In the genomic region with DNA sequence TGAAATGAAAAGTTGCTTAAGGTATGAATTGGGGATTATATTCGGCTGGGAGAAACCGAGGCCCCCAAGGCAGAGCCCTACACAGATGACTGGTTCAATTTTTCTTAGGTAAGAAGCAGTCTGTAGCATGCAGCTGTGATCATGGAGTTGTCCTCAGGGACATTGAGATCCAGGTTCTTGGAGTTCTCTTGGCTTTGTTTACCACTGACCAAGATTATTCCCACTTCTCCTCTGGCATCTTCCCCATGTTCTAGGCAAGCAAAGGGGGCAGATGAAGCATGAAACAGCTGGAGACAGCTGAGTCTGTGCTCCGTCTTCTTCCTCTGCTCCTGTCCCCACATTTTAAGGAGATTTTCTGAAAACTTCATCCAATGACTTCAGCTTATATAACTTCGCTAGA, we compare ENCODE assay signal across 18 cellular contexts.
DNase-seq lines count a peak whose midpoint lies in the region; ATAC-seq and TF ChIP-seq lines count a peak whose summit lies in the region.
"Had no signal": no experiment of that assay in that cellular context is flagged by ENCODE, and none has a peak within 500 bp of the region (broad histone marks: within the 10 kb centered on the region; RNA-seq: fewer than 3 reads in every experiment).

No MANE protein-coding gene starts in this region.

- H3K27ac Mint-ChIP-seq in osteocyte (ENCODE audit: unreplicated experiment) = no peak overlapping the region
- H3K27ac Mint-ChIP-seq: CD4-positive, alpha-beta memory T cell had no signal

- H3K27me3 ChIP-seq in foreskin keratinocyte (no peaks in the 10 kb centered on the region), hepatocyte (no peaks in the 10 kb centered on the region)

- H3K4me1 ChIP-seq in foreskin keratinocyte (no peaks in the 10 kb centered on the region), hepatocyte (ENCODE audit: insufficient read depth) (peaks cover 14% of the 10 kb centered on the region)
- H3K4me1 ChIP-seq: SJSA1 had no signal

- no peaks in the 10 kb centered on the region for H3K27me3 Mint-ChIP-seq in osteocyte (ENCODE audit: unreplicated experiment)
- H3K27me3 Mint-ChIP-seq: CD4-positive, alpha-beta memory T cell had no signal

- no peak for TF ChIP-seq CTCF in foreskin keratinocyte (conservative IDR thresholded peaks at IDR 0.05)
- TF ChIP-seq CTCF in hepatocyte (IDR thresholded peaks at IDR 0.05; ENCODE audit: poor library complexity) = no peak
- no peak for TF ChIP-seq CTCF in osteocyte (IDR thresholded peaks at IDR 0.05)

- no peak overlapping the region for H3K4me2 ChIP-seq in hepatocyte

- no peaks in the 10 kb centered on the region for H3K9me2 ChIP-seq in hepatocyte (replicated peaks; ENCODE audit: insufficient read depth)

- peaks cover 4% of the 10 kb centered on the region for H3K9me3 Mint-ChIP-seq in osteocyte (ENCODE audit: unreplicated experiment)
- H3K9me3 Mint-ChIP-seq: CD4-positive, alpha-beta memory T cell had no signal

- H3K27ac ChIP-seq in foreskin keratinocyte = peak overlapping the region; percentile 45
- H3K27ac ChIP-seq in hepatocyte = peak overlapping the region; percentile 11
- H3K27ac ChIP-seq: SJSA1 had no signal

- H3K4me3 ChIP-seq in hepatocyte = no peak overlapping the region
- H3K4me3 ChIP-seq: SJSA1 had no signal

- H3K36me3 Mint-ChIP-seq in osteocyte (ENCODE audit: unreplicated experiment) = no peaks in the 10 kb centered on the region
- H3K36me3 Mint-ChIP-seq: CD4-positive, alpha-beta memory T cell had no signal

- no peaks in the 10 kb centered on the region for H3K36me3 ChIP-seq in hepatocyte (replicated peaks; ENCODE audit: insufficient read depth, low read depth)
- H3K36me3 ChIP-seq: SJSA1 had no signal

- H3K9me3 ChIP-seq in hepatocyte (ENCODE audit: low read depth) = no peaks in the 10 kb centered on the region
- H3K9me3 ChIP-seq: SJSA1 had no signal

- no peaks in the 10 kb centered on the region for H4K20me1 ChIP-seq in hepatocyte (ENCODE audit: insufficient read depth, poor library complexity, severe bottlenecking)

- intact Hi-C loops in Right ventricle myocardium superior (cut with DNase I) (no loop called here), cardiac septum (cut with DNase I) (no loop called here)

- H3K4me3 Mint-ChIP-seq in osteocyte (ENCODE audit: unreplicated experiment) = no peak overlapping the region
- H3K4me3 Mint-ChIP-seq: CD4-positive, alpha-beta memory T cell had no signal

- ATAC-seq in Right ventricle myocardium superior (ENCODE audit: poor library complexity) (peak; percentile 78), foreskin keratinocyte (no peak), GM18520 (IDR thresholded peaks at IDR 0.05; ENCODE audit: unreplicated experiment) (no peak)
- ATAC-seq: HepG2, PC-3 had no signal

- no peak for DNase-seq in Right ventricle myocardium superior
- DNase-seq in cardiac septum (ENCODE audit: low spot score) = no peak
- DNase-seq in foreskin keratinocyte = no peak
- no peak for DNase-seq in hepatocyte (ENCODE audit: low spot score)
- DNase-seq in activated gamma-delta T cell treated with Interleukin-2 at 50 U/mL for 16 hours = no peak
- no peak for DNase-seq in osteocyte (ENCODE audit: extremely low spot score, unreplicated experiment)
- DNase-seq: CD4-positive, alpha-beta memory T cell; DMS53; Karpas-422; NCI-H1105 treated with DMSO at 0.1 percent for 48 hours; NCI-H2029; NCI-H526; NCI-H82; NK-92 treated with Interleukin-12 subunit alpha and Interleukin-12 subunit beta, amount 100 ng/mL, for 24 hours had no signal

- WGBS in hepatocyte (ENCODE audit: low lambda C conversion rate, missing lambda C conversion rate) = 95% methylated on average over 4 of the region's 4 CpGs

- peaks cover 5% of the 10 kb centered on the region for H3K4me1 Mint-ChIP-seq in osteocyte (ENCODE audit: unreplicated experiment)
- H3K4me1 Mint-ChIP-seq: CD4-positive, alpha-beta memory T cell had no signal

- no peaks in the 10 kb centered on the region for H3K79me2 ChIP-seq in hepatocyte

- H2AFZ ChIP-seq in hepatocyte = no peak overlapping the region
